3 cellular contexts compared by ENCODE assay signal in the genomic region with DNA sequence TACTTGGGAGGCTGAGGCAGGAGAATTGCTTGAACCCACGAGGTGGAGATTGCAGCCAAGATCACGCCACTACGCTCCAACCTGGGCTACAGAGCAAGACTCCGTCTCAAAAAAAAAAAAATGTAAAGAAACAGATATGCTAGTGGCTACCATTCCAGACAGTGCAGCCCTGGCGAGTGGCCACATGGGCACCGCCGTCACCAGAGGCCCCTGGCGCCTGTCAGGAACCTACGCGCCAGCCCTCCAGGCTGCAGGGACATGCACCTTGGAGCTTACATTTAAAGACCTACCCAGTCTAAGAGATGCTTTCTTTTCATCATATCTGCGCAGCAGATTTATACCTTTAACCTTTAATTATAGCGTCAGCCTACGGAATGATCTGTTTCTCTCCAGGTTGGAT.
"Had no signal": no experiment of that assay in that cellular context is flagged by ENCODE, and none has a peak within 500 bp of the region (broad histone marks: within the 10 kb centered on the region; RNA-seq: fewer than 3 reads in every experiment).

No MANE protein-coding gene starts in this region.

- H3K4me3 ChIP-seq: GM12878 had no signal

- DNase-seq: GDM1, GF-D8 had no signal
